14 cellular contexts compared by ENCODE assay signal in genomic region chr6:66128676-66129075, GRCh38.
DNase-seq lines count a peak whose midpoint lies in the region; ATAC-seq and TF ChIP-seq lines count a peak whose summit lies in the region.
"Had no signal": no experiment of that assay in that cellular context is flagged by ENCODE, and none has a peak within 500 bp of the region (broad histone marks: within the 10 kb centered on the region; RNA-seq: fewer than 3 reads in every experiment).

No MANE protein-coding gene starts in this region.

- ATAC-seq in HG02798 (IDR thresholded peaks at IDR 0.05; ENCODE audit: poor library complexity, unreplicated experiment), result no peak
- no peak for ATAC-seq in heart right ventricle
- ATAC-seq in activated CD8-positive, alpha-beta T cell treated with anti-CD3 and anti-CD28 coated beads for 36 hours, result no peak
- ATAC-seq: GM23338 had no signal

- peak overlapping the region in 2 of 5 experiments; percentile 22 to 77 for H3K4me3 Mint-ChIP-seq in brain
- no peak overlapping the region for H3K4me3 Mint-ChIP-seq in activated CD8-positive, alpha-beta T cell treated with anti-CD3 and anti-CD28 coated beads for 36 hours
- H3K4me3 Mint-ChIP-seq: CD4-positive, alpha-beta T cell; GM23338 had no signal

- no peaks in the 10 kb centered on the region for H3K36me3 Mint-ChIP-seq in brain
- H3K36me3 Mint-ChIP-seq in activated CD8-positive, alpha-beta T cell treated with anti-CD3 and anti-CD28 coated beads for 36 hours (ENCODE audit: low read depth), result no peaks in the 10 kb centered on the region

- 82 to 95% methylated on average over 1 of the region's 1 CpG for WGBS in heart right ventricle, 2 donors

- intact Hi-C loops in heart right ventricle (cut with DNase I), result no loop called here
- intact Hi-C loops in activated CD8-positive, alpha-beta T cell treated with anti-CD3 and anti-CD28 coated beads for 36 hours (cut with micrococcal nuclease), result no loop called here

- H3K36me3 ChIP-seq in heart right ventricle, result no peaks in the 10 kb centered on the region

- CTCF ChIA-PET in activated CD8-positive, alpha-beta T cell treated with anti-CD3 and anti-CD28 coated beads for 36 hours (lab: Charles Lee), result no interaction called here

- DNase-seq in NCI-H748 (lab: John Stamatoyannopoulos, UW; ENCODE audit: unreplicated experiment) (peak; percentile 33), NCI-H748 treated with DMSO at 0.1 percent for 48 hours (lab: John Stamatoyannopoulos, UW) (no peak), NCI-H526 treated with DMSO at 0.1 percent for 48 hours (lab: John Stamatoyannopoulos, UW) (peak; percentile 7), heart right ventricle (no peak)
- DNase-seq in activated CD8-positive, alpha-beta T cell treated with anti-CD3 and anti-CD28 coated beads for 36 hours, result no peak
- DNase-seq: AML-193; Caco-2; CD4-positive, alpha-beta T cell; HCEC 1CT; IMR-90 had no signal

- POLR2A ChIA-PET in activated CD8-positive, alpha-beta T cell treated with anti-CD3 and anti-CD28 coated beads for 36 hours (lab: Charles Lee), result no interaction called here

- peaks cover 0 to 17% (median 0%) of the 10 kb centered on the region in 11 donors for H3K9me3 ChIP-seq in heart right ventricle
- H3K9me3 ChIP-seq: Caco-2 had no signal

- H3K27ac ChIP-seq in heart right ventricle, result no peak overlapping the region
- H3K27ac ChIP-seq: C4-2B had no signal

- H3K4me3 ChIP-seq in heart right ventricle, result no peak overlapping the region
- H3K4me3 ChIP-seq: GM23338 had no signal

- H3K9me3 Mint-ChIP-seq in brain, result peaks cover 5 to 24% (median 9%) of the 10 kb centered on the region in 5 experiments
- H3K9me3 Mint-ChIP-seq in activated CD8-positive, alpha-beta T cell treated with anti-CD3 and anti-CD28 coated beads for 36 hours, result peaks cover 7% of the 10 kb centered on the region

- no peaks in the 10 kb centered on the region for H3K27me3 ChIP-seq in heart right ventricle

- peak overlapping the region in 4 of 5 experiments; percentile 58 to 98 (median 82) for H3K27ac Mint-ChIP-seq in brain
- no peak overlapping the region for H3K27ac Mint-ChIP-seq in activated CD8-positive, alpha-beta T cell treated with anti-CD3 and anti-CD28 coated beads for 36 hours
- H3K27ac Mint-ChIP-seq: CD4-positive, alpha-beta T cell; GM23338 had no signal

- H3K27me3 Mint-ChIP-seq in brain, result peaks cover 7% of the 10 kb centered on the region
- H3K27me3 Mint-ChIP-seq in activated CD8-positive, alpha-beta T cell treated with anti-CD3 and anti-CD28 coated beads for 36 hours, result no peaks in the 10 kb centered on the region
- H3K27me3 Mint-ChIP-seq: CD4-positive, alpha-beta T cell had no signal

- H3K4me1 Mint-ChIP-seq in brain, result peaks cover 28% of the 10 kb centered on the region
- no peaks in the 10 kb centered on the region for H3K4me1 Mint-ChIP-seq in activated CD8-positive, alpha-beta T cell treated with anti-CD3 and anti-CD28 coated beads for 36 hours (ENCODE audit: low read depth)
- H3K4me1 Mint-ChIP-seq: GM23338 had no signal

- TF ChIP-seq CTCF in brain (conservative IDR thresholded peaks at IDR 0.05) (no peak), heart right ventricle (IDR thresholded peaks at IDR 0.05) (no peak)
- TF ChIP-seq CTCF in activated CD8-positive, alpha-beta T cell treated with anti-CD3 and anti-CD28 coated beads for 36 hours (IDR thresholded peaks at IDR 0.05), result no peak

- no peaks in the 10 kb centered on the region for H3K4me1 ChIP-seq in heart right ventricle
- H3K4me1 ChIP-seq: Caco-2 had no signal

Comparison
In these comparisons a context has a peak if more than half of its experiments do, and no peak if none do; other contexts are left out.
1. DNase-seq: peak in NCI-H748 (single experiment) and NCI-H526 treated with DMSO at 0.1 percent for 48 hours (single experiment); none in NCI-H748 treated with DMSO at 0.1 percent for 48 hours (single experiment), heart right ventricle (0 of 2) and activated CD8-positive, alpha-beta T cell treated with anti-CD3 and anti-CD28 coated beads for 36 hours (single experiment).